In the genomic region with DNA sequence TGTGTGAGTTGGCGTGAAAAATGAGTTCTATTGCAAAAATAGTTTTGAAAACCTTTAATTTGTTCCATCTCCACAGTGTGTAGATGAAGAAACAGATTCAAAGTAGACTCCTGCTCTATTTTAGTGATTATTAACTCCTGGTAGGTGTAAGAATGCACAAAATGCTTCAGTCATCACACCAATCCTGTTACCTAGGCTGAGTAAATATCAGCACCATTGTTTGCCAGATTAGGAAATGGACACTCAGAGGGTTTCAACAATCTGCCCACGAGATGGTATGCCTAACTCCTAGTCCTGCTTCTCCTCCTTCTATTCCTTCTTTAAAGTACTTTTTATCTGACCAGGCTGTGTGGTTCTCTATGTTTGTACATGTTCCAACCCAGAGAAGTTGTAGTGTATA, we compare ENCODE assay signal across 27 cellular contexts.
DNase-seq lines count a peak whose midpoint lies in the region; ATAC-seq, FAIRE-seq and TF ChIP-seq lines count a peak whose summit lies in the region.
"Had no signal": no experiment of that assay in that cellular context is flagged by ENCODE, and none has a peak within 500 bp of the region (broad histone marks: within the 10 kb centered on the region; RNA-seq: fewer than 3 reads in every experiment).

No MANE protein-coding gene starts in this region.

- H3K27ac Mint-ChIP-seq in activated CD8-positive, alpha-beta T cell treated with anti-CD3 and anti-CD28 coated beads for 36 hours = peak overlapping the region; percentile 63
- no peak overlapping the region for H3K27ac Mint-ChIP-seq in activated CD8-positive, alpha-beta T cell treated with anti-CD3 and anti-CD28 coated beads, Interleukin-2, amount 10 ng/mL, durations not matched to agents 7 days and 5 days
- H3K27ac Mint-ChIP-seq: natural killer cell treated with Interleukin-12 subunit alpha and Interleukin-12 subunit beta and Interleukin-15 and Interleukin-18, amount 100 ng/mL, for 72 hours; T-helper 2 cell treated with Interferon-gamma antibody and Interleukin-4, amounts not matched to agents 5 μg/mL and 100 μg/mL, for 36 hours had no signal

- no peak overlapping the region for H3K27ac ChIP-seq in GM23248
- H3K27ac ChIP-seq: BLaER1, brain microvascular endothelial cell, gastrocnemius medialis, psoas muscle, sigmoid colon, tibial nerve had no signal

- CTCF ChIA-PET in activated CD8-positive, alpha-beta T cell treated with anti-CD3 and anti-CD28 coated beads for 36 hours (lab: Charles Lee) = no interaction called here
- CTCF ChIA-PET in activated CD8-positive, alpha-beta T cell treated with anti-CD3 and anti-CD28 coated beads, Interleukin-2, amount 10 ng/mL, durations not matched to agents 7 days and 5 days (lab: Charles Lee) = no interaction called here

- no peak for DNase-seq in activated CD8-positive, alpha-beta T cell treated with anti-CD3 and anti-CD28 coated beads for 36 hours
- no peak for DNase-seq in activated CD8-positive, alpha-beta T cell treated with anti-CD3 and anti-CD28 coated beads, Interleukin-2, amount 10 ng/mL, durations not matched to agents 7 days and 5 days
- peak; percentile 32 for DNase-seq in NCI-H69 (lab: John Stamatoyannopoulos, UW)
- DNase-seq in bronchial epithelial cell (ENCODE audit: low read depth) = peak; percentile 11
- peak; percentile 73 for DNase-seq in renal cortical epithelial cell (ENCODE audit: low read depth)
- DNase-seq in GM23248 = no peak
- DNase-seq in head of caudate nucleus = no peak
- DNase-seq: activated CD4-positive, alpha-beta T cell treated with anti-CD3 and anti-CD28 coated beads for 1 hour; activated naive CD4-positive, alpha-beta T cell; activated T-cell treated with anti-CD3 and anti-CD28 coated beads, Interleukin-2, amount 50 U/mL, for 4 hours; amniotic stem cell; brain microvascular endothelial cell; DMS 273 treated with DMSO at 0.1 percent for 48 hours; gastrocnemius medialis; HCEC 1CT; Kasumi-1; NCI-H1436 treated with DMSO at 0.1 percent for 48 hours; NCI-H526; occipital lobe; psoas muscle; sigmoid colon; stimulated activated CD4-positive, alpha-beta T cell treated with anti-CD3 and anti-CD28 coated beads, Interleukin-12 subunit alpha, Interleukin-12 subunit beta, amount 100 ng/mL, for 4 hours; stimulated activated CD4-positive, alpha-beta T cell treated with anti-CD3 and anti-CD28 coated beads, Interleukin-2, amount 100 ng/mL, for 48 hours had no signal

- H3F3A ChIP-seq in GM23248 (ENCODE audit: insufficient read depth) = no peaks in the 10 kb centered on the region

- H3K36me3 ChIP-seq in bronchial epithelial cell (ENCODE audit: control insufficient read depth, insufficient read depth, low read length) (no peaks in the 10 kb centered on the region), GM23248 (ENCODE audit: low read depth) (no peaks in the 10 kb centered on the region)
- H3K36me3 ChIP-seq: BLaER1, brain microvascular endothelial cell, gastrocnemius medialis, sigmoid colon, tibial nerve had no signal

- H3K27me3 ChIP-seq in bronchial epithelial cell (ENCODE audit: control insufficient read depth, insufficient read depth, low read length) = no peaks in the 10 kb centered on the region
- no peaks in the 10 kb centered on the region for H3K27me3 ChIP-seq in GM23248 (replicated peaks; ENCODE audit: insufficient read depth)
- H3K27me3 ChIP-seq: BLaER1, brain microvascular endothelial cell, gastrocnemius medialis, sigmoid colon, tibial nerve had no signal

- intact Hi-C loops in activated CD8-positive, alpha-beta T cell treated with anti-CD3 and anti-CD28 coated beads for 36 hours (cut with micrococcal nuclease) = no loop called here
- intact Hi-C loops in head of caudate nucleus (cut with DNase I) = no loop called here

- no peak overlapping the region for H3K4me3 Mint-ChIP-seq in activated CD8-positive, alpha-beta T cell treated with anti-CD3 and anti-CD28 coated beads for 36 hours
- H3K4me3 Mint-ChIP-seq in activated CD8-positive, alpha-beta T cell treated with anti-CD3 and anti-CD28 coated beads, Interleukin-2, amount 10 ng/mL, durations not matched to agents 7 days and 5 days = no peak overlapping the region
- H3K4me3 Mint-ChIP-seq: activated T-cell treated with anti-CD3 and anti-CD28 coated beads, Interleukin-2, amount 50 U/mL, for 4 hours; natural killer cell treated with Interleukin-12 subunit alpha and Interleukin-12 subunit beta and Interleukin-15 and Interleukin-18, amount 100 ng/mL, for 72 hours; T-helper 2 cell treated with Interferon-gamma antibody and Interleukin-4, amounts not matched to agents 5 μg/mL and 100 μg/mL, for 36 hours had no signal

- no peaks in the 10 kb centered on the region for H3K27me3 Mint-ChIP-seq in activated CD8-positive, alpha-beta T cell treated with anti-CD3 and anti-CD28 coated beads for 36 hours
- H3K27me3 Mint-ChIP-seq in activated CD8-positive, alpha-beta T cell treated with anti-CD3 and anti-CD28 coated beads, Interleukin-2, amount 10 ng/mL, durations not matched to agents 7 days and 5 days (ENCODE audit: low read depth) = no peaks in the 10 kb centered on the region
- H3K27me3 Mint-ChIP-seq: natural killer cell treated with Interleukin-12 subunit alpha and Interleukin-12 subunit beta and Interleukin-15 and Interleukin-18, amount 100 ng/mL, for 72 hours had no signal

- H3K4me3 ChIP-seq in bronchial epithelial cell (ENCODE audit: low read depth, low read length) (no peak overlapping the region), GM23248 (no peak overlapping the region)
- H3K4me3 ChIP-seq: BLaER1, gastrocnemius medialis, psoas muscle, sigmoid colon, tibial nerve had no signal

- WGBS in GM23248 (ENCODE audit: low coverage in 1 of 2, low lambda C conversion rate in 2 of 2, missing lambda C conversion rate in 2 of 2), 2 experiments = 55 to 62% methylated on average over 2 of the region's 2 CpGs

- H3K9ac ChIP-seq in GM23248 = no peak overlapping the region
- H3K9ac ChIP-seq: BLaER1 had no signal

- H3K79me2 ChIP-seq in GM23248 (ENCODE audit: insufficient read depth) = no peaks in the 10 kb centered on the region

- no peak overlapping the region for H2AFZ ChIP-seq in GM23248

- TF ChIP-seq CTCF in activated CD8-positive, alpha-beta T cell treated with anti-CD3 and anti-CD28 coated beads for 36 hours (IDR thresholded peaks at IDR 0.05) = no peak
- no peak for TF ChIP-seq CTCF in bronchial epithelial cell (IDR thresholded peaks at IDR 0.05; ENCODE audit: insufficient read depth, low read length, severe bottlenecking)

- in situ Hi-C loops in GM23248 (cut with MboI) = no loop called here

- H4K20me1 ChIP-seq in GM23248 (ENCODE audit: insufficient read depth) = no peaks in the 10 kb centered on the region
- H4K20me1 ChIP-seq: BLaER1 had no signal

- H3K4me1 ChIP-seq in GM23248 (ENCODE audit: insufficient read depth) = no peaks in the 10 kb centered on the region
- H3K4me1 ChIP-seq: BLaER1, gastrocnemius medialis, psoas muscle, sigmoid colon, tibial nerve had no signal

- peaks cover 32% of the 10 kb centered on the region for H3K4me1 Mint-ChIP-seq in activated CD8-positive, alpha-beta T cell treated with anti-CD3 and anti-CD28 coated beads for 36 hours (ENCODE audit: low read depth)
- peaks cover 1% of the 10 kb centered on the region for H3K4me1 Mint-ChIP-seq in activated CD8-positive, alpha-beta T cell treated with anti-CD3 and anti-CD28 coated beads, Interleukin-2, amount 10 ng/mL, durations not matched to agents 7 days and 5 days (ENCODE audit: low read depth)

- H3K9me3 Mint-ChIP-seq in activated CD8-positive, alpha-beta T cell treated with anti-CD3 and anti-CD28 coated beads for 36 hours = no peaks in the 10 kb centered on the region
- H3K9me3 Mint-ChIP-seq in activated CD8-positive, alpha-beta T cell treated with anti-CD3 and anti-CD28 coated beads, Interleukin-2, amount 10 ng/mL, durations not matched to agents 7 days and 5 days (ENCODE audit: insufficient read depth) = peaks cover 4% of the 10 kb centered on the region
- H3K9me3 Mint-ChIP-seq: activated T-cell treated with anti-CD3 and anti-CD28 coated beads, Interleukin-2, amount 50 U/mL, for 4 hours; natural killer cell treated with Interleukin-12 subunit alpha and Interleukin-12 subunit beta and Interleukin-15 and Interleukin-18, amount 100 ng/mL, for 72 hours had no signal

- no peaks in the 10 kb centered on the region for H3K9me2 ChIP-seq in GM23248 (ENCODE audit: insufficient read depth)

- no peak for ATAC-seq in activated CD8-positive, alpha-beta T cell treated with anti-CD3 and anti-CD28 coated beads for 36 hours
- ATAC-seq in activated CD8-positive, alpha-beta T cell treated with anti-CD3 and anti-CD28 coated beads, Interleukin-2, amount 10 ng/mL, durations not matched to agents 7 days and 5 days = no peak
- ATAC-seq: gastrocnemius medialis; natural killer cell treated with Interleukin-12 subunit alpha and Interleukin-12 subunit beta and Interleukin-15 and Interleukin-18, amount 100 ng/mL, for 72 hours; psoas muscle had no signal

- FAIRE-seq in bronchial epithelial cell (lab: Jason Lieb, UNC) = no peak

- no peaks in the 10 kb centered on the region for H3K9me3 ChIP-seq in GM23248 (ENCODE audit: low read depth)
- H3K9me3 ChIP-seq: BLaER1, gastrocnemius medialis, psoas muscle, sigmoid colon, tibial nerve had no signal

- H3K4me2 ChIP-seq in GM23248 (ENCODE audit: unreplicated experiment) = no peak overlapping the region
- H3K4me2 ChIP-seq: BLaER1 had no signal

- H3K36me3 Mint-ChIP-seq in activated CD8-positive, alpha-beta T cell treated with anti-CD3 and anti-CD28 coated beads for 36 hours (ENCODE audit: low read depth) = peaks cover 2% of the 10 kb centered on the region
- H3K36me3 Mint-ChIP-seq in activated CD8-positive, alpha-beta T cell treated with anti-CD3 and anti-CD28 coated beads, Interleukin-2, amount 10 ng/mL, durations not matched to agents 7 days and 5 days (ENCODE audit: low read depth) = peaks cover 1% of the 10 kb centered on the region
- H3K36me3 Mint-ChIP-seq: natural killer cell treated with Interleukin-12 subunit alpha and Interleukin-12 subunit beta and Interleukin-15 and Interleukin-18, amount 100 ng/mL, for 72 hours had no signal

- POLR2A ChIA-PET in activated CD8-positive, alpha-beta T cell treated with anti-CD3 and anti-CD28 coated beads for 36 hours (lab: Charles Lee) = no interaction called here
- POLR2A ChIA-PET in activated CD8-positive, alpha-beta T cell treated with anti-CD3 and anti-CD28 coated beads, Interleukin-2, amount 10 ng/mL, durations not matched to agents 7 days and 5 days (lab: Charles Lee) = no interaction called here

Comparison
In these comparisons a context has a peak if more than half of its experiments do, and no peak if none do; other contexts are left out.
1. DNase-seq: peak in NCI-H69 (single experiment), bronchial epithelial cell (single experiment) and renal cortical epithelial cell (single experiment); none in activated CD8-positive, alpha-beta T cell treated with anti-CD3 and anti-CD28 coated beads for 36 hours (single experiment), activated CD8-positive, alpha-beta T cell treated with anti-CD3 and anti-CD28 coated beads, Interleukin-2, amount 10 ng/mL, durations not matched to agents 7 days and 5 days (single experiment), GM23248 (single experiment) and head of caudate nucleus (0 of 42).